ENCODE assay signal across 2 cellular contexts in genomic region chr16:87818533-87819161, GRCh38.
A peak's percentile ranks its signal among the peaks of the same experiment; 100 is the strongest.
TF ChIP-seq lines count a peak whose summit lies in the region.

No MANE protein-coding gene starts in this region.

TF ChIP-seq in HepG2, 621 proteins besides CTCF, POLR2A, EP300 and RAD21:
- TF ChIP-seq, protein P1, sequence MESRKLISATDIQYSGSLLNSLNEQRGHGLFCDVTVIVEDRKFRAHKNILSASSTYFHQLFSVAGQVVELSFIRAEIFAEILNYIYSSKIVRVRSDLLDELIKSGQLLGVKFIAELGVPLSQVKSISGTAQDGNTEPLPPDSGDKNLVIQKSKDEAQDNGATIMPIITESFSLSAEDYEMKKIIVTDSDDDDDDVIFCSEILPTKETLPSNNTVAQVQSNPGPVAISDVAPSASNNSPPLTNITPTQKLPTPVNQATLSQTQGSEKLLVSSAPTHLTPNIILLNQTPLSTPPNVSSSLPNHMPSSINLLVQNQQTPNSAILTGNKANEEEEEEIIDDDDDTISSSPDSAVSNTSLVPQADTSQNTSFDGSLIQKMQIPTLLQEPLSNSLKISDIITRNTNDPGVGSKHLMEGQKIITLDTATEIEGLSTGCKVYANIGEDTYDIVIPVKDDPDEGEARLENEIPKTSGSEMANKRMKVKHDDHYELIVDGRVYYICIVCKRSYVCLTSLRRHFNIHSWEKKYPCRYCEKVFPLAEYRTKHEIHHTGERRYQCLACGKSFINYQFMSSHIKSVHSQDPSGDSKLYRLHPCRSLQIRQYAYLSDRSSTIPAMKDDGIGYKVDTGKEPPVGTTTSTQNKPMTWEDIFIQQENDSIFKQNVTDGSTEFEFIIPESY (CRISPR knock-in tag; IDR thresholded peaks at IDR 0.05) = peak; percentile 33; the same call in 1 of the 2 replicates
- TF ChIP-seq, protein P2, sequence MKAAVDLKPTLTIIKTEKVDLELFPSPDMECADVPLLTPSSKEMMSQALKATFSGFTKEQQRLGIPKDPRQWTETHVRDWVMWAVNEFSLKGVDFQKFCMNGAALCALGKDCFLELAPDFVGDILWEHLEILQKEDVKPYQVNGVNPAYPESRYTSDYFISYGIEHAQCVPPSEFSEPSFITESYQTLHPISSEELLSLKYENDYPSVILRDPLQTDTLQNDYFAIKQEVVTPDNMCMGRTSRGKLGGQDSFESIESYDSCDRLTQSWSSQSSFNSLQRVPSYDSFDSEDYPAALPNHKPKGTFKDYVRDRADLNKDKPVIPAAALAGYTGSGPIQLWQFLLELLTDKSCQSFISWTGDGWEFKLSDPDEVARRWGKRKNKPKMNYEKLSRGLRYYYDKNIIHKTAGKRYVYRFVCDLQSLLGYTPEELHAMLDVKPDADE (CRISPR knock-in tag; IDR thresholded peaks at IDR 0.05) = no peak
- peak; percentile 13 for TF ChIP-seq ZNF687 (CRISPR knock-in tag; IDR thresholded peaks at IDR 0.05)

TF ChIP-seq in H1, 55 proteins besides CTCF, POLR2A, EP300 and RAD21:
- TF ChIP-seq POLR2AphosphoS5 (IDR thresholded peaks at IDR 0.05; ENCODE audit: low read depth, low read length) (no peak), SP2 (IDR thresholded peaks at IDR 0.05; ENCODE audit: low read length) (no peak), TBP (IDR thresholded peaks at IDR 0.05; ENCODE audit: low read depth, low read length) (no peak), MAFK (IDR thresholded peaks at IDR 0.05; ENCODE audit: low read depth, low read length) (no peak), SIX5 (IDR thresholded peaks at IDR 0.05; ENCODE audit: low read depth, low read length) (no peak), CREB1 (IDR thresholded peaks at IDR 0.05) (no peak), CHD1 (IDR thresholded peaks at IDR 0.05; ENCODE audit: low read depth, low read length) (no peak), JUN (IDR thresholded peaks at IDR 0.05; ENCODE audit: low read depth, low read length) (no peak)
